ENCODE assay signal across 7 cellular contexts in the genomic region with DNA sequence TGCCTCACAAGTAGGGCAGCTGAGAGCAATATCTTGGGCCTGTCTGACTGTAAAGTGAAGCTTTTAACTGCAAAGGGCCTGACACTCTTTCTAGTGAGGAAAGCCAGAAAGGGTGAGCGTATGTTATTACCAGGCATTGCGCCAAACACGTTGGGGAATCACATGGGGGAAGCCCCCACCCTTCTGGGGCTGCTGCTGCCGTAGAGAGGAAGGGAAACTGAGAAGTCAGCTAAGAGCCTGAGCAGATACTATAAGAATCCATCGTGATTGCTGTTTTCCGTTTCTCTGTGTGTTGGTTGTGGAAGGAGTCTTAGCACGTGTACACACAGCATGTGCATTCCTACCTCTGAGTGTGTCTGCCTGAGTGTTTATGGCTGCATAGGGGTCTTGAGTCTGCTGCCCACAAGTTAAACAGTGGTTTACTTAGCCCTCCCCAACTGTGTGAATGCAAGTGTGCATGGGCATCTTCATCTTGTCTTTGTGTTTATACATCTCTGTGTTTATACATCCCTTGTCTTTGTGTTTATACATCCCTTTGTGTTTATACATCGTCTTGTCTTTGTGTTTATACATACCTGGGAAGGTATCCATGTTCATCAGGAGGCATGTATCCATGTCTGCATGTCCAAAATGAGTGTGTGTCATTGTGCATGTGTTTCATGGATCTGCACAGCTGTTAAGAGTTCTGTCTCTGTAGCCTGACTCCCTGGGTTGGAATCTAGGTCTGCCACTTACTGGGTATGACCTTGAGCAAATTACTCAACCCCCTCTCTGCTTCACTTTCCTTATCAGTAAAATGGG. TPM values are rescaled to one million over a fixed set of nuclear protein-coding genes. Genes with fewer than 3 reads are reported as not detected.
A peak's percentile ranks its signal among the peaks of the same experiment; 100 is the strongest.
DNase-seq lines count a peak whose midpoint lies in the region; ATAC-seq lines count a peak whose summit lies in the region.

No MANE protein-coding gene starts in this region.

- peak; percentile 58 for DNase-seq in NCI-H2171 (lab: John Stamatoyannopoulos, UW)
- peak; percentile 60 for DNase-seq in stimulated activated CD4-positive, alpha-beta T cell treated with anti-CD3 and anti-CD28 coated beads, Interleukin-15, amount 100 ng/mL, for 24 hours
- no peak for DNase-seq in dermis blood vessel endothelial cell
- DNase-seq in SW480 (ENCODE audit: low spot score), result no peak

- ATAC-seq in GM18861 (IDR thresholded peaks at IDR 0.05; ENCODE audit: unreplicated experiment) (peak; percentile 91), HG02610 (IDR thresholded peaks at IDR 0.05; ENCODE audit: unreplicated experiment) (peak; percentile 86), esophagus mucosa (peak; percentile 19)

RNA-seq across cellular contexts. Expression of a gene that starts 50.3 kb away (rescaled TPM):
- 15.1 TPM for total RNA-seq in esophagus mucosa
- total RNA-seq in dermis blood vessel endothelial cell, result 35.2 and 55.2 TPM in 2 replicates

Comparison
In these comparisons a context has a peak if more than half of its experiments do, and no peak if none do; other contexts are left out.
1. ATAC-seq: peak in every context shown above with its lines; median percentile 91 in GM18861; 86 in HG02610; 19 in esophagus mucosa.
2. DNase-seq: peak in NCI-H2171 (single experiment) and stimulated activated CD4-positive, alpha-beta T cell treated with anti-CD3 and anti-CD28 coated beads, Interleukin-15, amount 100 ng/mL, for 24 hours (single experiment); none in dermis blood vessel endothelial cell (single experiment) and SW480 (single experiment).